Comparison of ENCODE assay signal across 25 cellular contexts in the genomic region with DNA sequence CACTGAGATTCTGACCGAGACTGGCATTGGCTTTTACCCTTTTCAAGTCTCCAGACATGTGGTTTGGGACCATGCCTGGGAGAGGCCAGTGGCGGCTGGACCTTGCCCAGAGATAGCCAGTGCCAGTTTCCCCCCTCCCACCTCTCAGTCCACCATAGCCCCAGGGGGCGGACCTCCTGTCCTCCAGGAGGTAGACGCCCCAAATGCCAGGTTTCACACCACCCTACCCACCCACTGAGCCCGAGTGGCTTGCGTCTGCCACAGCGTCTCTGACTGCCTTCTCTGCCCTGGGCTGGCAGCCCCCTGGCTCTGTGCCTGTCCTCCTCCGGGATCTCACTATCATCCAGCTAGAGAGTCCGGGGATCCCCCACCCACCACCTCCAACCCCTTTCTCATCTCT. TPM values are rescaled to one million over a fixed set of nuclear protein-coding genes. Genes with fewer than 3 reads are reported as not detected.
DNase-seq lines count a peak whose midpoint lies in the region; ATAC-seq and TF ChIP-seq lines count a peak whose summit lies in the region.
"Had no signal": no experiment of that assay in that cellular context is flagged by ENCODE, and none has a peak within 500 bp of the region (broad histone marks: within the 10 kb centered on the region; RNA-seq: fewer than 3 reads in every experiment).

No MANE protein-coding gene starts in this region.

- CTCF ChIA-PET in activated CD4-positive, alpha-beta memory T cell treated with anti-CD3 and anti-CD28 coated beads for 36 hours (lab: Charles Lee), result interaction anchor here (3.2 kb wide), 1 partner anchor 54 kb away, joined by 12 read pairs; no protein-coding TSS in a partner anchor
- CTCF ChIA-PET in activated CD4-positive, alpha-beta memory T cell treated with anti-CD3 and anti-CD28 coated beads, Interleukin-2, amount 10 ng/mL, durations not matched to agents 7 days and 5 days (lab: Charles Lee), result interaction anchor here (0.5 kb wide), 1 partner anchor 79 kb away, joined by 3 read pairs; no protein-coding TSS in a partner anchor
- CTCF ChIA-PET in activated B cell treated with CpG ODN at 0.5 μM for 24 hours (lab: Charles Lee), result interaction anchor here (1.5 kb wide), 1 partner anchor 16 kb away, joined by 4 read pairs; no protein-coding TSS in a partner anchor

- peaks cover 59% of the 10 kb centered on the region for H3K4me1 Mint-ChIP-seq in activated CD4-positive, alpha-beta memory T cell treated with anti-CD3 and anti-CD28 coated beads for 36 hours (ENCODE audit: low read depth)
- peaks cover 31% of the 10 kb centered on the region for H3K4me1 Mint-ChIP-seq in activated CD4-positive, alpha-beta memory T cell treated with anti-CD3 and anti-CD28 coated beads, Interleukin-2, amount 10 ng/mL, durations not matched to agents 7 days and 5 days
- H3K4me1 Mint-ChIP-seq in activated B cell treated with CpG ODN at 0.5 μM for 24 hours (peaks cover 85% of the 10 kb centered on the region), naive B cell (peaks cover 64 to 86% (median 73%) of the 10 kb centered on the region in 3 donors)
- peaks cover 60% of the 10 kb centered on the region for H3K4me1 Mint-ChIP-seq in stimulated activated naive CD8-positive, alpha-beta T cell treated with anti-CD3 and anti-CD28 coated beads, Interleukin-15, Interleukin-2, amounts not matched to agents 100 ng/mL and 50 ng/mL, for 24 hours (ENCODE audit: low read depth)

- no peak for DNase-seq in activated CD4-positive, alpha-beta memory T cell treated with anti-CD3 and anti-CD28 coated beads for 36 hours
- DNase-seq in activated CD4-positive, alpha-beta memory T cell treated with anti-CD3 and anti-CD28 coated beads, Interleukin-2, amount 10 ng/mL, durations not matched to agents 7 days and 5 days, result no peak
- DNase-seq in activated B cell treated with CpG ODN at 0.5 μM for 24 hours (no peak), naive B cell (no peak), NAMALWA (ENCODE audit: low spot score) (no peak), NCI-H526 (lab: John Stamatoyannopoulos, UW) (no peak)
- DNase-seq: 8988T; activated CD4-positive, alpha-beta T cell treated with anti-CD3 and anti-CD28 coated beads, Interleukin-2, amount 50 U/mL, for 4 hours; activated gamma-delta T cell; adrenal gland; Calu3; colonic mucosa; gastrocnemius medialis; H7; hippocampal formation; left lung; midbrain; NCI-H1048; NCI-H187 treated with DMSO at 0.1 percent for 48 hours; NCI-H774; T-helper 9 cell had no signal

- POLR2A ChIA-PET in activated CD4-positive, alpha-beta memory T cell treated with anti-CD3 and anti-CD28 coated beads for 36 hours (lab: Charles Lee), result interaction anchor here (0.7 kb wide), 1 partner anchor 8 kb away, joined by 3 read pairs; no protein-coding TSS in a partner anchor
- POLR2A ChIA-PET in activated CD4-positive, alpha-beta memory T cell treated with anti-CD3 and anti-CD28 coated beads, Interleukin-2, amount 10 ng/mL, durations not matched to agents 7 days and 5 days (lab: Charles Lee), result interaction anchor here (1.1 to 1.8 kb wide), 3 partner anchors 10 to 47 kb away, joined by 3 read pairs; no protein-coding TSS in a partner anchor
- POLR2A ChIA-PET in activated B cell treated with CpG ODN at 0.5 μM for 24 hours (lab: Charles Lee), result interaction anchor here (0.5 to 14.5 kb wide), 6 partner anchors 8 to 46 kb away, joined by 3 to 308 read pairs (median 14); a partner anchor contains a TSS

- no peak for ATAC-seq in activated B cell treated with CpG ODN at 0.5 μM for 24 hours (ENCODE audit: low read depth)
- ATAC-seq in naive B cell (ENCODE audit: low read depth in 2 of 2), result no peak
- no peak for ATAC-seq in HG03039 (IDR thresholded peaks at IDR 0.05; ENCODE audit: unreplicated experiment)
- ATAC-seq: gastrocnemius medialis, left lung, WTC11 had no signal

- TF ChIP-seq CTCF in activated B cell treated with CpG ODN at 0.5 μM for 24 hours (IDR thresholded peaks at IDR 0.05), result no peak

- peaks cover 8% of the 10 kb centered on the region for H3K36me3 Mint-ChIP-seq in activated CD4-positive, alpha-beta memory T cell treated with anti-CD3 and anti-CD28 coated beads for 36 hours
- H3K36me3 Mint-ChIP-seq in activated CD4-positive, alpha-beta memory T cell treated with anti-CD3 and anti-CD28 coated beads, Interleukin-2, amount 10 ng/mL, durations not matched to agents 7 days and 5 days (ENCODE audit: low read depth), result peaks cover 30% of the 10 kb centered on the region
- H3K36me3 Mint-ChIP-seq in activated B cell treated with CpG ODN at 0.5 μM for 24 hours (ENCODE audit: low read depth), result peaks cover 56% of the 10 kb centered on the region
- H3K36me3 Mint-ChIP-seq in naive B cell, result peaks cover 3 to 15% of the 10 kb centered on the region in 2 donors
- H3K36me3 Mint-ChIP-seq in stimulated activated naive CD8-positive, alpha-beta T cell treated with anti-CD3 and anti-CD28 coated beads, Interleukin-15, Interleukin-2, amounts not matched to agents 100 ng/mL and 50 ng/mL, for 24 hours (ENCODE audit: low read depth), result peaks cover 25% of the 10 kb centered on the region

- intact Hi-C loops in activated CD4-positive, alpha-beta memory T cell treated with anti-CD3 and anti-CD28 coated beads for 36 hours (cut with micrococcal nuclease), result no loop called here
- intact Hi-C loops in activated B cell treated with CpG ODN at 0.5 μM for 24 hours (cut with micrococcal nuclease), result loop anchor here (2.0 kb wide), 1 partner anchor 17 kb away; no protein-coding TSS in a partner anchor

- peak overlapping the region; percentile 10 for H3K27ac Mint-ChIP-seq in activated CD4-positive, alpha-beta memory T cell treated with anti-CD3 and anti-CD28 coated beads for 36 hours
- H3K27ac Mint-ChIP-seq in activated CD4-positive, alpha-beta memory T cell treated with anti-CD3 and anti-CD28 coated beads, Interleukin-2, amount 10 ng/mL, durations not matched to agents 7 days and 5 days, result no peak overlapping the region
- peak overlapping the region; percentile 83 for H3K27ac Mint-ChIP-seq in activated B cell treated with CpG ODN at 0.5 μM for 24 hours
- peak overlapping the region in 5 of 6 donors; percentile 6 to 96 (median 87) for H3K27ac Mint-ChIP-seq in naive B cell
- peak overlapping the region; percentile 14 for H3K27ac Mint-ChIP-seq in stimulated activated naive CD8-positive, alpha-beta T cell treated with anti-CD3 and anti-CD28 coated beads, Interleukin-15, Interleukin-2, amounts not matched to agents 100 ng/mL and 50 ng/mL, for 24 hours

- no peak overlapping the region for H3K4me3 Mint-ChIP-seq in activated CD4-positive, alpha-beta memory T cell treated with anti-CD3 and anti-CD28 coated beads for 36 hours
- no peak overlapping the region for H3K4me3 Mint-ChIP-seq in activated CD4-positive, alpha-beta memory T cell treated with anti-CD3 and anti-CD28 coated beads, Interleukin-2, amount 10 ng/mL, durations not matched to agents 7 days and 5 days
- H3K4me3 Mint-ChIP-seq in activated B cell treated with CpG ODN at 0.5 μM for 24 hours, result peak overlapping the region; percentile 45
- peak overlapping the region in 7 of 8 donors; percentile 66 to 89 (median 72) for H3K4me3 Mint-ChIP-seq in naive B cell
- H3K4me3 Mint-ChIP-seq in stimulated activated naive CD8-positive, alpha-beta T cell treated with anti-CD3 and anti-CD28 coated beads, Interleukin-15, Interleukin-2, amounts not matched to agents 100 ng/mL and 50 ng/mL, for 24 hours, result no peak overlapping the region
- H3K4me3 Mint-ChIP-seq: WTC11 had no signal

- H3K9me3 Mint-ChIP-seq in activated CD4-positive, alpha-beta memory T cell treated with anti-CD3 and anti-CD28 coated beads for 36 hours, result peaks cover 4% of the 10 kb centered on the region
- H3K9me3 Mint-ChIP-seq in activated CD4-positive, alpha-beta memory T cell treated with anti-CD3 and anti-CD28 coated beads, Interleukin-2, amount 10 ng/mL, durations not matched to agents 7 days and 5 days, result no peaks in the 10 kb centered on the region
- H3K9me3 Mint-ChIP-seq in activated B cell treated with CpG ODN at 0.5 μM for 24 hours (no peaks in the 10 kb centered on the region), naive B cell (no peaks in the 10 kb centered on the region)
- no peaks in the 10 kb centered on the region for H3K9me3 Mint-ChIP-seq in stimulated activated naive CD8-positive, alpha-beta T cell treated with anti-CD3 and anti-CD28 coated beads, Interleukin-15, Interleukin-2, amounts not matched to agents 100 ng/mL and 50 ng/mL, for 24 hours

- H3K27me3 Mint-ChIP-seq in activated CD4-positive, alpha-beta memory T cell treated with anti-CD3 and anti-CD28 coated beads for 36 hours, result no peaks in the 10 kb centered on the region
- H3K27me3 Mint-ChIP-seq in activated CD4-positive, alpha-beta memory T cell treated with anti-CD3 and anti-CD28 coated beads, Interleukin-2, amount 10 ng/mL, durations not matched to agents 7 days and 5 days, result no peaks in the 10 kb centered on the region
- H3K27me3 Mint-ChIP-seq in activated B cell treated with CpG ODN at 0.5 μM for 24 hours (no peaks in the 10 kb centered on the region), naive B cell (no peaks in the 10 kb centered on the region)
- no peaks in the 10 kb centered on the region for H3K27me3 Mint-ChIP-seq in stimulated activated naive CD8-positive, alpha-beta T cell treated with anti-CD3 and anti-CD28 coated beads, Interleukin-15, Interleukin-2, amounts not matched to agents 100 ng/mL and 50 ng/mL, for 24 hours

RNA-seq across cellular contexts. Expression of a gene that starts 47.8 kb away (rescaled TPM):
- total RNA-seq in activated CD4-positive, alpha-beta memory T cell treated with anti-CD3 and anti-CD28 coated beads for 36 hours, result 10 to 100 TPM; 52.4 to 54.9 TPM
- 100 to 1,000 TPM; 157 to 163 TPM for total RNA-seq in activated CD4-positive, alpha-beta memory T cell treated with anti-CD3 and anti-CD28 coated beads, Interleukin-2, amount 10 ng/mL, durations not matched to agents 7 days and 5 days
- 247 and 275 TPM in 2 replicates for total RNA-seq in activated B cell treated with CpG ODN at 0.5 μM for 24 hours
- polyA plus RNA-seq in naive B cell (ENCODE audit: low read depth in 6 of 6), result 100 to 1,000 TPM in 4 of 6 donors, 10 to 100 TPM in 2; 56.8 to 230 (median 102) TPM
- total RNA-seq: Calu3 had no signal
- polyA plus RNA-seq: neural cell had no signal

Comparison
In these comparisons a context has a peak if more than half of its experiments do, and no peak if none do; other contexts are left out.
1. H3K4me3 Mint-ChIP-seq: peak in activated B cell treated with CpG ODN at 0.5 μM for 24 hours (single experiment) and naive B cell (7 of 8); none in activated CD4-positive, alpha-beta memory T cell treated with anti-CD3 and anti-CD28 coated beads for 36 hours (single experiment), activated CD4-positive, alpha-beta memory T cell treated with anti-CD3 and anti-CD28 coated beads, Interleukin-2, amount 10 ng/mL, durations not matched to agents 7 days and 5 days (single experiment) and stimulated activated naive CD8-positive, alpha-beta T cell treated with anti-CD3 and anti-CD28 coated beads, Interleukin-15, Interleukin-2, amounts not matched to agents 100 ng/mL and 50 ng/mL, for 24 hours (single experiment).